Comparison of ENCODE assay signal across 14 cellular contexts in genomic region chr3:45078910-45079522, GRCh38. TPM values are rescaled to one million over a fixed set of nuclear protein-coding genes. Genes with fewer than 3 reads are reported as not detected.
DNase-seq lines count a peak whose midpoint lies in the region; ATAC-seq and TF ChIP-seq lines count a peak whose summit lies in the region.
"Had no signal": no experiment of that assay in that cellular context is flagged by ENCODE, and none has a peak within 500 bp of the region (broad histone marks: within the 10 kb centered on the region; RNA-seq: fewer than 3 reads in every experiment).

No MANE protein-coding gene starts in this region.

- H4K20me1 ChIP-seq in PC-3 (ENCODE audit: low read length) = no peaks in the 10 kb centered on the region

- no peak overlapping the region for H3K4me2 ChIP-seq in PC-3 (ENCODE audit: low read length)

- H3K36me3 ChIP-seq in PC-3 (ENCODE audit: low read depth, low read length) = peaks cover 22% of the 10 kb centered on the region
- H3K36me3 ChIP-seq: esophagus muscularis mucosa had no signal

- POLR2A ChIA-PET in PC-3 (lab: Charles Lee; ENCODE audit: unreplicated experiment) = no interaction called here

- H3F3A ChIP-seq in PC-3 (ENCODE audit: low read length, unreplicated experiment) = no peaks in the 10 kb centered on the region

- no peak overlapping the region for H3K27ac ChIP-seq in PC-3 (ENCODE audit: low read length)
- H3K27ac ChIP-seq: esophagus muscularis mucosa, psoas muscle had no signal

- TF ChIP-seq CTCF in PC-3 (conservative IDR thresholded peaks at IDR 0.05; ENCODE audit: low read depth, low read length) (peak; percentile 38), epithelial cell of proximal tubule (conservative IDR thresholded peaks at IDR 0.05; ENCODE audit: low read depth, low read length) (peak; percentile 43)

- no peak overlapping the region for H2AFZ ChIP-seq in PC-3 (ENCODE audit: low read length)

- peaks cover 36% of the 10 kb centered on the region for H3K27me3 Mint-ChIP-seq in activated CD4-positive, alpha-beta T cell treated with anti-CD3 and anti-CD28 coated beads, Interleukin-2, amount 10 ng/mL, durations not matched to agents 24 days and 14 days

- H3K27me3 ChIP-seq in PC-3 (ENCODE audit: low read length) = no peaks in the 10 kb centered on the region
- H3K27me3 ChIP-seq: esophagus muscularis mucosa had no signal

- H3K4me3 Mint-ChIP-seq in activated CD4-positive, alpha-beta T cell treated with anti-CD3 and anti-CD28 coated beads, Interleukin-2, amount 10 ng/mL, durations not matched to agents 24 days and 14 days = no peak overlapping the region

- intact Hi-C loops in activated CD4-positive, alpha-beta T cell treated with anti-CD3 and anti-CD28 coated beads, Interleukin-2, amount 10 ng/mL, durations not matched to agents 24 days and 14 days (cut with micrococcal nuclease) = no loop called here
- intact Hi-C loops in PC-3 (cut with micrococcal nuclease) = loop anchor here (5.0 kb wide), 1 partner anchor 37 kb away; no protein-coding TSS in a partner anchor

- H3K9me2 ChIP-seq in PC-3 (replicated peaks; ENCODE audit: low read length) = no peaks in the 10 kb centered on the region

- H3K9me3 Mint-ChIP-seq in activated CD4-positive, alpha-beta T cell treated with anti-CD3 and anti-CD28 coated beads, Interleukin-2, amount 10 ng/mL, durations not matched to agents 24 days and 14 days = peaks cover 11% of the 10 kb centered on the region

- H3K27ac Mint-ChIP-seq in activated CD4-positive, alpha-beta T cell treated with anti-CD3 and anti-CD28 coated beads, Interleukin-2, amount 10 ng/mL, durations not matched to agents 24 days and 14 days = no peak overlapping the region

- peak; percentile 60 for DNase-seq in activated CD4-positive, alpha-beta T cell treated with anti-CD3 and anti-CD28 coated beads, Interleukin-2, amount 10 ng/mL, durations not matched to agents 24 days and 14 days
- DNase-seq in activated CD4-positive, alpha-beta T cell treated with anti-CD3 and anti-CD28 coated beads, Interleukin-2, amount 50 U/mL, for 48 hours = no peak
- DNase-seq in PC-3 (peak; percentile 55), epithelial cell of proximal tubule (ENCODE audit: low read depth) (no peak), renal cortical epithelial cell (ENCODE audit: low read depth) (peak; percentile 68), DMS53 (lab: John Stamatoyannopoulos, UW) (no peak), NCI-H774 (lab: John Stamatoyannopoulos, UW) (no peak)
- no peak for DNase-seq in stimulated activated naive CD8-positive, alpha-beta T cell treated with anti-CD3 and anti-CD28 coated beads, Interleukin-15, Interleukin-2, amounts not matched to agents 100 U/mL and 50 U/mL, for 24 hours
- DNase-seq: activated CD8-positive, alpha-beta memory T cell treated with anti-CD3 and anti-CD28 coated beads for 24 hours; MM.1S; NCI-H524; psoas muscle had no signal

- H3K4me1 Mint-ChIP-seq in activated CD4-positive, alpha-beta T cell treated with anti-CD3 and anti-CD28 coated beads, Interleukin-2, amount 10 ng/mL, durations not matched to agents 24 days and 14 days = peaks cover 4% of the 10 kb centered on the region

- H3K9ac ChIP-seq in PC-3 (ENCODE audit: low read length) = no peak overlapping the region

- H3K79me2 ChIP-seq in PC-3 (ENCODE audit: low read length) = peaks cover 5% of the 10 kb centered on the region

- ATAC-seq in PC-3 = peak; percentile 17
- ATAC-seq in stimulated activated naive CD8-positive, alpha-beta T cell treated with anti-CD3 and anti-CD28 coated beads, Interleukin-15, Interleukin-2, amounts not matched to agents 100 U/mL and 50 U/mL, for 24 hours = no peak
- ATAC-seq: left lobe of liver had no signal

- H3K9me3 ChIP-seq in PC-3 (ENCODE audit: low read length) = no peaks in the 10 kb centered on the region
- H3K9me3 ChIP-seq: esophagus muscularis mucosa, psoas muscle had no signal

- BruUV-seq in PC-3 (replicated peaks; lab: Mats Ljungman, UMichigan) = no TSS peak

- no peaks in the 10 kb centered on the region for H3K4me1 ChIP-seq in PC-3 (ENCODE audit: insufficient read depth, low read length)
- H3K4me1 ChIP-seq: esophagus muscularis mucosa, psoas muscle had no signal

- H3K4me3 ChIP-seq in PC-3 (ENCODE audit: low read length) (no peak overlapping the region), epithelial cell of proximal tubule (ENCODE audit: low read depth, low read length) (no peak overlapping the region)
- H3K4me3 ChIP-seq: esophagus muscularis mucosa, psoas muscle had no signal

- peaks cover 5% of the 10 kb centered on the region for H3K36me3 Mint-ChIP-seq in activated CD4-positive, alpha-beta T cell treated with anti-CD3 and anti-CD28 coated beads, Interleukin-2, amount 10 ng/mL, durations not matched to agents 24 days and 14 days (ENCODE audit: low read depth)

- CTCF ChIA-PET in PC-3 (lab: Charles Lee) = interaction anchor here (0.5 to 1.0 kb wide), 3 partner anchors 13 to 1620 kb away, joined by 4 to 8 read pairs (median 7); no protein-coding TSS in a partner anchor

RNA-seq across cellular contexts. Expression of gene CLEC3B, which starts 52.9 kb away (rescaled TPM):
- not detected in 2 replicates for total RNA-seq in activated CD4-positive, alpha-beta T cell treated with anti-CD3 and anti-CD28 coated beads, Interleukin-2, amount 10 ng/mL, durations not matched to agents 24 days and 14 days
- total RNA-seq in PC-3 (2014; rRNA removed) = 1.8 TPM in 1 of 2 replicates, not detected in the other
- not detected in 2 replicates for total RNA-seq in epithelial cell of proximal tubule
- total RNA-seq in renal cortical epithelial cell = 0.55 TPM in 1 of 2 replicates, not detected in the other

Comparison
In these comparisons a context has a peak if more than half of its experiments do, and no peak if none do; other contexts are left out.
1. DNase-seq: peak in activated CD4-positive, alpha-beta T cell treated with anti-CD3 and anti-CD28 coated beads, Interleukin-2, amount 10 ng/mL, durations not matched to agents 24 days and 14 days (single experiment), PC-3 (single experiment) and renal cortical epithelial cell (single experiment); none in activated CD4-positive, alpha-beta T cell treated with anti-CD3 and anti-CD28 coated beads, Interleukin-2, amount 50 U/mL, for 48 hours (0 of 2), epithelial cell of proximal tubule (single experiment), DMS53 (single experiment), NCI-H774 (single experiment) and stimulated activated naive CD8-positive, alpha-beta T cell treated with anti-CD3 and anti-CD28 coated beads, Interleukin-15, Interleukin-2, amounts not matched to agents 100 U/mL and 50 U/mL, for 24 hours (single experiment).